ENCODE assay signal across 1 cellular context in genomic region chr16:1474796-1475551, GRCh38.
A peak's percentile ranks its signal among the peaks of the same experiment; 100 is the strongest.
TF ChIP-seq lines count a peak whose summit lies in the region.

CLCN7 (minus strand) TSS chr16:1475028; CDS start chr16:1474974, 54 bp downstream.

TF ChIP-seq in K562, 482 proteins besides CTCF, POLR2A, EP300 and RAD21 (continued from another document and continues in another):
- TF ChIP-seq RCOR1 (IDR thresholded peaks at IDR 0.05; ENCODE audit: borderline replicate concordance in 1 of 2, low read depth in 2 of 2, low read length in 2 of 2) (peak in 1 of 2 experiments; percentile 87; a peak in 2 of 4 replicates), SIN3A (IDR thresholded peaks at IDR 0.05; ENCODE audit: borderline replicate concordance in 2 of 2, control insufficient read depth in 1 of 2, low read depth in 2 of 2, low read length in 2 of 2) (peak; percentile 78 to 95; a peak in 2 of 4 replicates), MTF1 (CRISPR knock-in tag; IDR thresholded peaks at IDR 0.05; ENCODE audit: borderline replicate concordance) (no peak), FIP1L1 (IDR thresholded peaks at IDR 0.05; ENCODE audit: low read depth, low read length, poor library complexity, severe bottlenecking) (peak; percentile 89), CLOCK (CRISPR knock-in tag; IDR thresholded peaks at IDR 0.05; ENCODE audit: borderline replicate concordance) (peak; percentile 97), ZNF263 (CRISPR knock-in tag; IDR thresholded peaks at IDR 0.05; ENCODE audit: borderline replicate concordance) (peak; percentile 79), MLX (CRISPR knock-in tag; conservative IDR thresholded peaks at IDR 0.05) (peak; percentile 67 to 94; a peak in 3 of 4 replicates), HMBOX1 (IDR thresholded peaks at IDR 0.05) (no peak), DPF2 (IDR thresholded peaks at IDR 0.05) (no peak), ZNF232 (CRISPR knock-in tag; IDR thresholded peaks at IDR 0.05) (peak; percentile 96), ZBTB17 (CRISPR knock-in tag; IDR thresholded peaks at IDR 0.05) (peak; percentile 72; the same call in 1 of the 2 replicates), AFF4 (CRISPR knock-in tag; IDR thresholded peaks at IDR 0.05) (peak; percentile 93; the same call in 1 of the 2 replicates), ZNF696 (CRISPR knock-in tag; conservative IDR thresholded peaks at IDR 0.05) (no peak), MBD2 (IDR thresholded peaks at IDR 0.05; ENCODE audit: borderline replicate concordance, low read depth) (peak; percentile 29; the same call in 1 of the 2 replicates), SUPT5H (IDR thresholded peaks at IDR 0.05) (peak; percentile 80), HMGN3 (IDR thresholded peaks at IDR 0.05; ENCODE audit: borderline replicate concordance, extremely low read depth, insufficient read length, low read depth, low read length) (peak; percentile 83), EHMT2 (IDR thresholded peaks at IDR 0.05) (no peak), PHF8 (IDR thresholded peaks at IDR 0.05; ENCODE audit: borderline replicate concordance, low read length) (peak; percentile 97), ZNF766 (CRISPR knock-in tag; conservative IDR thresholded peaks at IDR 0.05) (peak; percentile 62; the same call in 1 of the 2 replicates), ETV6 (IDR thresholded peaks at IDR 0.05; ENCODE audit: borderline replicate concordance in 1 of 2, low read depth in 2 of 2, low read length in 1 of 2) (no peak), ETV6 (CRISPR knock-in tag; IDR thresholded peaks at IDR 0.05; ENCODE audit: borderline replicate concordance) (peak; percentile 92; the same call in 1 of the 2 replicates), POLR3A (IDR thresholded peaks at IDR 0.05; ENCODE audit: borderline replicate concordance, extremely low read depth, insufficient read depth, insufficient read length) (no peak), TBP (optimal IDR thresholded peaks at IDR 0.05; ENCODE audit: low read depth, low read length) (peak; percentile 79), PYGO2 (tag; IDR thresholded peaks at IDR 0.05) (no peak), FOXP1 (CRISPR knock-in tag; IDR thresholded peaks at IDR 0.05) (peak; percentile 93; the same call in 1 of the 2 replicates), CTBP1 (IDR thresholded peaks at IDR 0.05; ENCODE audit: borderline replicate concordance) (peak; percentile 84; the same call in 1 of the 2 replicates), NKRF (IDR thresholded peaks at IDR 0.05; ENCODE audit: borderline replicate concordance) (0 out of 2 replicates have a peak, but pooled peaks have one; percentile 36), NONO (IDR thresholded peaks at IDR 0.05; ENCODE audit: low read depth in 2 of 2, low read length in 1 of 2) (peak; percentile 43 to 84; a peak in 3 of 4 replicates), FUS (optimal IDR thresholded peaks at IDR 0.05; ENCODE audit: low read depth, low read length) (peak; percentile 26), NFYB (IDR thresholded peaks at IDR 0.05; ENCODE audit: extremely low read depth, insufficient read length) (no peak), MTA3 (IDR thresholded peaks at IDR 0.05; ENCODE audit: borderline replicate concordance) (peak; percentile 84; the same call in 1 of the 2 replicates), GTF2B (IDR thresholded peaks at IDR 0.05; ENCODE audit: extremely low read depth, insufficient read length) (no peak), FOXK1 (CRISPR knock-in tag; IDR thresholded peaks at IDR 0.05; ENCODE audit: borderline replicate concordance) (0 out of 2 replicates have a peak, but pooled peaks have one; percentile 61), PHF21A (IDR thresholded peaks at IDR 0.05; ENCODE audit: borderline replicate concordance, low read depth) (no peak), MYC (IDR thresholded peaks at IDR 0.05; ENCODE audit: low read depth, low read length) (peak; percentile 95), MYC (CRISPR knock-in tag; IDR thresholded peaks at IDR 0.05; ENCODE audit: borderline replicate concordance, low read depth) (no peak), ZFP1 (CRISPR knock-in tag; IDR thresholded peaks at IDR 0.05) (no peak), NR2C1 (IDR thresholded peaks at IDR 0.05) (no peak), NR2C1 (tag; IDR thresholded peaks at IDR 0.05) (peak; percentile 16; the same call in 1 of the 2 replicates), HDAC3 (IDR thresholded peaks at IDR 0.05; ENCODE audit: borderline replicate concordance, partially characterized antibody) (no peak), E2F6 (IDR thresholded peaks at IDR 0.05; ENCODE audit: borderline replicate concordance in 1 of 2, extremely low read depth in 1 of 2, insufficient read depth in 1 of 2, insufficient read length in 1 of 2, low read depth in 1 of 2, low read length in 1 of 2, poor library complexity in 1 of 2, severe bottlenecking in 1 of 2) (peak; percentile 94 to 97), ZNF431 (CRISPR knock-in tag; IDR thresholded peaks at IDR 0.05) (peak; percentile 84)
- TF ChIP-seq, protein P1, sequence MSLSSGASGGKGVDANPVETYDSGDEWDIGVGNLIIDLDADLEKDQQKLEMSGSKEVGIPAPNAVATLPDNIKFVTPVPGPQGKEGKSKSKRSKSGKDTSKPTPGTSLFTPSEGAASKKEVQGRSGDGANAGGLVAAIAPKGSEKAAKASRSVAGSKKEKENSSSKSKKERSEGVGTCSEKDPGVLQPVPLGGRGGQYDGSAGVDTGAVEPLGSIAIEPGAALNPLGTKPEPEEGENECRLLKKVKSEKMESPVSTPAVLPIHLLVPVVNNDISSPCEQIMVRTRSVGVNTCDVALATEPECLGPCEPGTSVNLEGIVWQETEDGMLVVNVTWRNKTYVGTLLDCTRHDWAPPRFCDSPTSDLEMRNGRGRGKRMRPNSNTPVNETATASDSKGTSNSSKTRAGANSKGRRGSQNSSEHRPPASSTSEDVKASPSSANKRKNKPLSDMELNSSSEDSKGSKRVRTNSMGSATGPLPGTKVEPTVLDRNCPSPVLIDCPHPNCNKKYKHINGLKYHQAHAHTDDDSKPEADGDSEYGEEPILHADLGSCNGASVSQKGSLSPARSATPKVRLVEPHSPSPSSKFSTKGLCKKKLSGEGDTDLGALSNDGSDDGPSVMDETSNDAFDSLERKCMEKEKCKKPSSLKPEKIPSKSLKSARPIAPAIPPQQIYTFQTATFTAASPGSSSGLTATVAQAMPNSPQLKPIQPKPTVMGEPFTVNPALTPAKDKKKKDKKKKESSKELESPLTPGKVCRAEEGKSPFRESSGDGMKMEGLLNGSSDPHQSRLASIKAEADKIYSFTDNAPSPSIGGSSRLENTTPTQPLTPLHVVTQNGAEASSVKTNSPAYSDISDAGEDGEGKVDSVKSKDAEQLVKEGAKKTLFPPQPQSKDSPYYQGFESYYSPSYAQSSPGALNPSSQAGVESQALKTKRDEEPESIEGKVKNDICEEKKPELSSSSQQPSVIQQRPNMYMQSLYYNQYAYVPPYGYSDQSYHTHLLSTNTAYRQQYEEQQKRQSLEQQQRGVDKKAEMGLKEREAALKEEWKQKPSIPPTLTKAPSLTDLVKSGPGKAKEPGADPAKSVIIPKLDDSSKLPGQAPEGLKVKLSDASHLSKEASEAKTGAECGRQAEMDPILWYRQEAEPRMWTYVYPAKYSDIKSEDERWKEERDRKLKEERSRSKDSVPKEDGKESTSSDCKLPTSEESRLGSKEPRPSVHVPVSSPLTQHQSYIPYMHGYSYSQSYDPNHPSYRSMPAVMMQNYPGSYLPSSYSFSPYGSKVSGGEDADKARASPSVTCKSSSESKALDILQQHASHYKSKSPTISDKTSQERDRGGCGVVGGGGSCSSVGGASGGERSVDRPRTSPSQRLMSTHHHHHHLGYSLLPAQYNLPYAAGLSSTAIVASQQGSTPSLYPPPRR (CRISPR knock-in tag; IDR thresholded peaks at IDR 0.05; ENCODE audit: borderline replicate concordance) = no peak
- TF ChIP-seq, protein P2, sequence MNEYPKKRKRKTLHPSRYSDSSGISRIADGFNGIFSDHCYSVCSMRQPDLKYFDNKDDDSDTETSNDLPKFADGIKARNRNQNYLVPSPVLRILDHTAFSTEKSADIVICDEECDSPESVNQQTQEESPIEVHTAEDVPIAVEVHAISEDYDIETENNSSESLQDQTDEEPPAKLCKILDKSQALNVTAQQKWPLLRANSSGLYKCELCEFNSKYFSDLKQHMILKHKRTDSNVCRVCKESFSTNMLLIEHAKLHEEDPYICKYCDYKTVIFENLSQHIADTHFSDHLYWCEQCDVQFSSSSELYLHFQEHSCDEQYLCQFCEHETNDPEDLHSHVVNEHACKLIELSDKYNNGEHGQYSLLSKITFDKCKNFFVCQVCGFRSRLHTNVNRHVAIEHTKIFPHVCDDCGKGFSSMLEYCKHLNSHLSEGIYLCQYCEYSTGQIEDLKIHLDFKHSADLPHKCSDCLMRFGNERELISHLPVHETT (CRISPR knock-in tag; conservative IDR thresholded peaks at IDR 0.05 in 1 of 2, IDR thresholded peaks at IDR 0.05 in 1 of 2) = peak in 1 of 2 experiments; percentile 96; a peak in 2 of 4 replicates
